12 cellular contexts compared by ENCODE assay signal in genomic region chr9:108196332-108196731, GRCh38.
A peak's percentile ranks its signal among the peaks of the same experiment; 100 is the strongest.
DNase-seq lines count a peak whose midpoint lies in the region; ATAC-seq and TF ChIP-seq lines count a peak whose summit lies in the region.
"Had no signal": no experiment of that assay in that cellular context is flagged by ENCODE, and none has a peak within 500 bp of the region (broad histone marks: within the 10 kb centered on the region; RNA-seq: fewer than 3 reads in every experiment).

No MANE protein-coding gene starts in this region.

- intact Hi-C loops in colonic mucosa (cut with DNase I) (no loop called here), left colon (cut with DNase I, micrococcal nuclease) (no loop called here)

- H3K4me3 ChIP-seq in colonic mucosa: no peak overlapping the region
- H3K4me3 ChIP-seq: HAP-1 had no signal

- no peaks in the 10 kb centered on the region for H3K27me3 ChIP-seq in colonic mucosa

- no peak overlapping the region for H3K9ac ChIP-seq in colonic mucosa (ENCODE audit: low read depth in 2 of 2, low read length in 2 of 2)

- no peaks in the 10 kb centered on the region for H3K36me3 ChIP-seq in colonic mucosa
- H3K36me3 ChIP-seq: HAP-1 had no signal

- peak overlapping the region; percentile 19 for H3K27ac ChIP-seq in colonic mucosa
- H3K27ac ChIP-seq: C4-2B had no signal

- no peak for TF ChIP-seq CTCF in colonic mucosa (IDR thresholded peaks at IDR 0.05)

- DNase-seq in NCI-H82 (lab: John Stamatoyannopoulos, UW) (peak; percentile 3), NCI-H82 treated with DMSO at 0.1 percent for 48 hours (lab: John Stamatoyannopoulos, UW; ENCODE audit: unreplicated experiment) (no peak), colonic mucosa (no peak), left colon (no peak), germinal center (ENCODE audit: low spot score) (no peak), T1000 (lab: John Stamatoyannopoulos, UW) (no peak), DMS79 treated with DMSO at 0.1 percent for 48 hours (lab: John Stamatoyannopoulos, UW) (no peak)
- DNase-seq: ACHN; CD4-positive, alpha-beta memory T cell; DMS153 had no signal

- no peaks in the 10 kb centered on the region for H3K4me1 ChIP-seq in colonic mucosa
- H3K4me1 ChIP-seq: HAP-1 had no signal

- no peaks in the 10 kb centered on the region for H3K9me3 ChIP-seq in colonic mucosa
- H3K9me3 ChIP-seq: HAP-1 had no signal

- ATAC-seq in left colon: peak; percentile 76
